In the genomic region with DNA sequence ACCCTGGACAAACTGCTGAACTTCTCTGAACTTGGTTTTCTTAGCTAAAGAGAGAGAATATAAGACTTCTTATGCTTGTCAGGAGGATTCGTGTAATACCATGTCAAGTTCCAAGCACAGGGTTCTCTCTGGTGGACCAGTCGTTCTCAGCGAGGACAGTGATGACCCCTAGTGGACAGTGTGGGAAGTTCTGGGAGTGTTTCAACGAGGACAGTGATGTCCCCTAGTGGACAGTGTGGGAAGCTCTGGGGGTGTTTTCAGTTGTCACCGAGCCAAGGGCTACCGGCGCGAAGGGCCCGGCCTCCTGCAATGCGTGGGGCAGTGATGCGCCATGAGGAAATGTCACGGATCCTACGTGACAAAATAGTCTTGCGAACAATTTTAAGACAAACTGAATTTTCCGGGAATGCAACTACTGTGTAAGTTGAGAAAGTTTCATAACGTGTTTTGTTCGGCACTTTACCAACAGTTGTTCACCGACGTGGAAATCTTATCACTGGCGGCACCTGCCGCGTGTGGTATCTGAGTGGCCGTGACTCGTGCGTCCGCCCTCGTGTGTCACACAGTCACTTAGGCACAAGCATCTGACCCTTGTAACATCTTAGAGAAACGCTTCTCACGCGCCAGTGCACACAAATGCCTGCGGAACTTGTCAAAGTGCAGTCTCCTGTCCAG, we compare ENCODE assay signal across 1 cellular context.
A peak's percentile ranks its signal among the peaks of the same experiment; 100 is the strongest.
TF ChIP-seq lines count a peak whose summit lies in the region.

No MANE protein-coding gene starts in this region.

TF ChIP-seq in HepG2, 621 proteins besides CTCF, POLR2A, EP300 and RAD21 (continued from another document and continues in another):
- TF ChIP-seq KIAA2018 (CRISPR knock-in tag; IDR thresholded peaks at IDR 0.05; ENCODE audit: borderline replicate concordance): no peak
- TF ChIP-seq NR2F1 (CRISPR knock-in tag; IDR thresholded peaks at IDR 0.05): no peak
- no peak for TF ChIP-seq ZNF644 (CRISPR knock-in tag; IDR thresholded peaks at IDR 0.05; ENCODE audit: low read depth)
- TF ChIP-seq ZNF512B (CRISPR knock-in tag; IDR thresholded peaks at IDR 0.05; ENCODE audit: borderline replicate concordance): no peak
- TF ChIP-seq, protein P1, sequence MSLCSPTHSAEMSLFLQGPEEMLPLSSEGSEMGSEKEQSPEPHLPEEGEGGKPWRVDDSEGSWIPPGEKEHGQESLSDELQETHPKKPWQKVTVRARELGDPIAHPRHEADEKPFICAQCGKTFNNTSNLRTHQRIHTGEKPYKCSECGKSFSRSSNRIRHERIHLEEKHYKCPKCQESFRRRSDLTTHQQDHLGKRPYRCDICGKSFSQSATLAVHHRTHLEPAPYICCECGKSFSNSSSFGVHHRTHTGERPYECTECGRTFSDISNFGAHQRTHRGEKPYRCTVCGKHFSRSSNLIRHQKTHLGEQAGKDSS (CRISPR knock-in tag; IDR thresholded peaks at IDR 0.05; ENCODE audit: borderline replicate concordance, low read depth): peak; percentile 65; the same call in 1 of the 2 replicates
- peak; percentile 39; the same call in 1 of the 2 replicates for TF ChIP-seq ZNF331 (CRISPR knock-in tag; IDR thresholded peaks at IDR 0.05)
- no peak for TF ChIP-seq CREB1 (IDR thresholded peaks at IDR 0.05)
- no peak for TF ChIP-seq CREB1 (CRISPR knock-in tag; IDR thresholded peaks at IDR 0.05)
- TF ChIP-seq KDM3A (CRISPR knock-in tag; IDR thresholded peaks at IDR 0.05; ENCODE audit: low read depth): peak; percentile 49; the same call in 1 of the 2 replicates
- TF ChIP-seq CCAR2 (optimal IDR thresholded peaks at IDR 0.05; ENCODE audit: low read depth, low read length): no peak
- TF ChIP-seq, protein P2, sequence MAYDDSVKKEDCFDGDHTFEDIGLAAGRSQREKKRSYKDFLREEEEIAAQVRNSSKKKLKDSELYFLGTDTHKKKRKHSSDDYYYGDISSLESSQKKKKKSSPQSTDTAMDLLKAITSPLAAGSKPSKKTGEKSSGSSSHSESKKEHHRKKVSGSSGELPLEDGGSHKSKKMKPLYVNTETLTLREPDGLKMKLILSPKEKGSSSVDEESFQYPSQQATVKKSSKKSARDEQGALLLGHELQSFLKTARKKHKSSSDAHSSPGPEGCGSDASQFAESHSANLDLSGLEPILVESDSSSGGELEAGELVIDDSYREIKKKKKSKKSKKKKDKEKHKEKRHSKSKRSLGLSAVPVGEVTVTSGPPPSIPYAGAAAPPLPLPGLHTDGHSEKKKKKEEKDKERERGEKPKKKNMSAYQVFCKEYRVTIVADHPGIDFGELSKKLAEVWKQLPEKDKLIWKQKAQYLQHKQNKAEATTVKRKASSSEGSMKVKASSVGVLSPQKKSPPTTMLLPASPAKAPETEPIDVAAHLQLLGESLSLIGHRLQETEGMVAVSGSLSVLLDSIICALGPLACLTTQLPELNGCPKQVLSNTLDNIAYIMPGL (CRISPR knock-in tag; IDR thresholded peaks at IDR 0.05; ENCODE audit: borderline replicate concordance in 1 of 2, low read depth in 1 of 2): peak; percentile 95 to 98
- TF ChIP-seq, protein P3, sequence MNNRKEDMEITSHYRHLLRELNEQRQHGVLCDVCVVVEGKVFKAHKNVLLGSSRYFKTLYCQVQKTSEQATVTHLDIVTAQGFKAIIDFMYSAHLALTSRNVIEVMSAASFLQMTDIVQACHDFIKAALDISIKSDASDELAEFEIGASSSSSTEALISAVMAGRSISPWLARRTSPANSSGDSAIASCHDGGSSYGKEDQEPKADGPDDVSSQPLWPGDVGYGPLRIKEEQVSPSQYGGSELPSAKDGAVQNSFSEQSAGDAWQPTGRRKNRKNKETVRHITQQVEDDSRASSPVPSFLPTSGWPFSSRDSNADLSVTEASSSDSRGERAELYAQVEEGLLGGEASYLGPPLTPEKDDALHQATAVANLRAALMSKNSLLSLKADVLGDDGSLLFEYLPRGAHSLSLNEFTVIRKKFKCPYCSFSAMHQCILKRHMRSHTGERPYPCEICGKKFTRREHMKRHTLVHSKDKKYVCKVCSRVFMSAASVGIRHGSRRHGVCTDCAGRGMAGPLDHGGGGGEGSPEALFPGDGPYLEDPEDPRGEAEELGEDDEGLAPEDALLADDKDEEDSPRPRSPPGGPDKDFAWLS (CRISPR knock-in tag; IDR thresholded peaks at IDR 0.05; ENCODE audit: borderline replicate concordance): no peak
- TF ChIP-seq MIXL1 (CRISPR knock-in tag; IDR thresholded peaks at IDR 0.05): no peak
- no peak for TF ChIP-seq NFIC (IDR thresholded peaks at IDR 0.05; ENCODE audit: low read length)
- no peak for TF ChIP-seq NAIF1 (CRISPR knock-in tag; IDR thresholded peaks at IDR 0.05; ENCODE audit: borderline replicate concordance)
- no peak for TF ChIP-seq AFF4 (CRISPR knock-in tag; IDR thresholded peaks at IDR 0.05)
- TF ChIP-seq, protein P4, sequence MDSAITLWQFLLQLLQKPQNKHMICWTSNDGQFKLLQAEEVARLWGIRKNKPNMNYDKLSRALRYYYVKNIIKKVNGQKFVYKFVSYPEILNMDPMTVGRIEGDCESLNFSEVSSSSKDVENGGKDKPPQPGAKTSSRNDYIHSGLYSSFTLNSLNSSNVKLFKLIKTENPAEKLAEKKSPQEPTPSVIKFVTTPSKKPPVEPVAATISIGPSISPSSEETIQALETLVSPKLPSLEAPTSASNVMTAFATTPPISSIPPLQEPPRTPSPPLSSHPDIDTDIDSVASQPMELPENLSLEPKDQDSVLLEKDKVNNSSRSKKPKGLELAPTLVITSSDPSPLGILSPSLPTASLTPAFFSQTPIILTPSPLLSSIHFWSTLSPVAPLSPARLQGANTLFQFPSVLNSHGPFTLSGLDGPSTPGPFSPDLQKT (CRISPR knock-in tag; IDR thresholded peaks at IDR 0.05; ENCODE audit: borderline replicate concordance): no peak
- TF ChIP-seq ZNF276 (CRISPR knock-in tag; IDR thresholded peaks at IDR 0.05; ENCODE audit: low read depth): no peak
- no peak for TF ChIP-seq ZNF660 (CRISPR knock-in tag; IDR thresholded peaks at IDR 0.05; ENCODE audit: borderline replicate concordance, low read depth)
- TF ChIP-seq PHF5A (CRISPR knock-in tag; IDR thresholded peaks at IDR 0.05; ENCODE audit: low read depth, unreplicated experiment): peak; percentile 60
- no peak for TF ChIP-seq ZNF713 (CRISPR knock-in tag; IDR thresholded peaks at IDR 0.05)
- TF ChIP-seq ZKSCAN8 (CRISPR knock-in tag; IDR thresholded peaks at IDR 0.05; ENCODE audit: borderline replicate concordance): peak; percentile 73; the same call in 1 of the 2 replicates
- TF ChIP-seq ZGPAT (CRISPR knock-in tag; IDR thresholded peaks at IDR 0.05): peak; percentile 73
